Comparison of ENCODE assay signal across 10 cellular contexts in the genomic region with DNA sequence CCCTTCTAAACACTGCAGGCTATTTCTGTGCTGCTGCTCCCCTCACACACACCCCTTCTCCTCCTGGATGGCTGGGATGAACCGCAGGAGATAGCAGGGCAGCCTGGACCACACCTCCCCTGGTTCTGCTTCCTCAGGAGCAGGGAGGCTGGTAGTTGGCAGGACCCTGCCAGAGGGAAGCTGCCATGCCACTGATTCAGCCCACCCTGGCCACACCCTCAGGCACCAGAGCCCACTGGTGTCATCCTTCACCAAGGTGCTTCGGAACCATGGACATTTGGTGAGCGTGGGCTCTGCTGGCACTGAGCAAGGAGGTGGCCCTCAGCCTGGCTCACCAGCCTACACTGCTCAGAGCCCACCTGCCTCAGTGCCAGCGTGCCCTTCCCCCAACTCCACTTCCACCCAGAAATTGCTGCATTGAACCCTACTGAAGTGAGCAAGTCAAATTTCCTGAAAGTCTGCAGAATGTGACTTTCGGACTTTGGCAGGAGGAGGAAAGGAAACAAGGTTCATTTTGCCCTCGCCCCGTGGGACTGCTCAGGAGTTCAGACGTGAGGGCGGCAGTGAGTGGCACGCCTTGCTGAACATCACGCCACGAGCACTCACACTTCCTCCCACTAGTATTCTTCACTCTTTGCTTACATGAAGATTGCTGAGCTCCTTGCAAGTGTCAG. TPM values are rescaled to one million over a fixed set of nuclear protein-coding genes. Genes with fewer than 3 reads are reported as not detected.
A peak's percentile ranks its signal among the peaks of the same experiment; 100 is the strongest.
DNase-seq lines count a peak whose midpoint lies in the region; ATAC-seq, FAIRE-seq and TF ChIP-seq lines count a peak whose summit lies in the region.
"Had no signal": no experiment of that assay in that cellular context is flagged by ENCODE, and none has a peak within 500 bp of the region (broad histone marks: within the 10 kb centered on the region; RNA-seq: fewer than 3 reads in every experiment).

No MANE protein-coding gene starts in this region.

- H3K4me3 ChIP-seq in adipocyte (ENCODE audit: low read length) = peak overlapping the region; percentile 76
- H3K4me3 ChIP-seq in kidney (ENCODE audit: low read length in 2 of 2) = peak overlapping the region; percentile 47 to 61
- H3K4me3 ChIP-seq in skeletal muscle tissue (ENCODE audit: low read length in 3 of 3) = peak overlapping the region; percentile 62 to 68 (median 67)

- H3K27ac ChIP-seq in kidney (ENCODE audit: low read depth in 2 of 2, low read length in 2 of 2) (peak overlapping the region; percentile 84 to 87), skeletal muscle tissue (ENCODE audit: low read depth, low read length) (peak overlapping the region; percentile 77)

- H3K9me3 ChIP-seq in adipocyte (ENCODE audit: control insufficient read depth, low read length) (no peaks in the 10 kb centered on the region), kidney (ENCODE audit: control insufficient read depth in 1 of 2, low read length in 2 of 2) (no peaks in the 10 kb centered on the region), skeletal muscle tissue (ENCODE audit: control insufficient read depth in 3 of 3, low read length in 3 of 3) (no peaks in the 10 kb centered on the region)

- FAIRE-seq in GM18507 (lab: Jason Lieb, UNC) (peak; percentile 67), kidney (lab: Jason Lieb, UNC) (no peak)

- H3K27me3 ChIP-seq in adipocyte (replicated peaks; ENCODE audit: control insufficient read depth, insufficient read depth, low read length) (peaks cover 11% of the 10 kb centered on the region), skeletal muscle tissue (ENCODE audit: control insufficient read depth in 3 of 3, insufficient read depth in 3 of 3, low read length in 3 of 3) (no peaks in the 10 kb centered on the region)

- H3K4me1 ChIP-seq in adipocyte (ENCODE audit: control insufficient read depth, insufficient read depth, low read length) (peaks cover 19% of the 10 kb centered on the region), kidney (ENCODE audit: control insufficient read depth in 1 of 2, insufficient read depth in 1 of 2, low read depth in 1 of 2, low read length in 2 of 2) (peaks cover 21 to 25% of the 10 kb centered on the region in 2 donors), skeletal muscle tissue (ENCODE audit: control insufficient read depth in 3 of 3, insufficient read depth in 3 of 3, low read length in 3 of 3) (peaks cover 21 to 34% (median 24%) of the 10 kb centered on the region in 3 donors)

- intact Hi-C loops in kidney (cut with DNase I) = no loop called here

- H3K36me3 ChIP-seq in adipocyte (ENCODE audit: control insufficient read depth, insufficient read depth, low read length, severe bottlenecking) (no peaks in the 10 kb centered on the region), kidney (ENCODE audit: control insufficient read depth in 1 of 2, insufficient read depth in 2 of 2, low read length in 2 of 2) (no peaks in the 10 kb centered on the region), skeletal muscle tissue (ENCODE audit: control insufficient read depth in 3 of 3, insufficient read depth in 3 of 3, low read length in 3 of 3) (no peaks in the 10 kb centered on the region)

- DNase-seq in GM18507 (ENCODE audit: extremely low spot score, insufficient read length, low read depth) = no peak
- DNase-seq in adipocyte (ENCODE audit: low read depth) = no peak
- peak; percentile 62 for DNase-seq in kidney
- no peak for DNase-seq in HCEC 1CT
- DNase-seq in activated CD4-positive, alpha-beta T cell treated with anti-CD3 and anti-CD28 coated beads, Interleukin-2, amount 50 U/mL, for 48 hours = no peak
- DNase-seq in NCI-H2107 treated with DMSO at 0.1 percent for 48 hours (lab: John Stamatoyannopoulos, UW; ENCODE audit: unreplicated experiment) = no peak
- DNase-seq: activated CD4-positive, alpha-beta T cell treated with anti-CD3 and anti-CD28 coated beads, Interleukin-2, amount 50 U/mL, for 1 hour; cortex of kidney had no signal

- no peak for TF ChIP-seq CTCF in kidney (IDR thresholded peaks at IDR 0.05; ENCODE audit: borderline replicate concordance, extremely low read depth, insufficient read depth)

- ATAC-seq in GM21526 (IDR thresholded peaks at IDR 0.05; ENCODE audit: low FRiP score, unreplicated experiment) = no peak

- H3K9ac ChIP-seq in adipocyte (ENCODE audit: low read length) (peak overlapping the region; percentile 80), kidney (ENCODE audit: low read length in 2 of 2) (peak overlapping the region; percentile 50 to 53), skeletal muscle tissue (ENCODE audit: low read depth in 1 of 3, low read length in 3 of 3) (peak overlapping the region; percentile 70 to 89 (median 86))

RNA-seq across cellular contexts. Expression of gene BMF, which starts 26.3 kb away (rescaled TPM):
- 19.7 TPM for total RNA-seq in kidney
- polyA plus RNA-seq in kidney (ENCODE audit: insufficient read depth, low read depth, low replicate concordance) = 3.6 TPM
- 8.4 TPM for total RNA-seq in skeletal muscle tissue

RNA-seq across cellular contexts. Expression of gene SRP14, which starts 43.4 kb away (rescaled TPM):
- total RNA-seq in kidney (190 TPM), skeletal muscle tissue (72.5 TPM)
- polyA plus RNA-seq in kidney (ENCODE audit: insufficient read depth, low read depth, low replicate concordance) = 867 TPM
